21 cellular contexts compared by ENCODE assay signal in genomic region chr1:61279570-61279969, GRCh38.
DNase-seq lines count a peak whose midpoint lies in the region; ATAC-seq and TF ChIP-seq lines count a peak whose summit lies in the region.
"Had no signal": no experiment of that assay in that cellular context is flagged by ENCODE, and none has a peak within 500 bp of the region (broad histone marks: within the 10 kb centered on the region; RNA-seq: fewer than 3 reads in every experiment).

No MANE protein-coding gene starts in this region.

- H3K36me3 Mint-ChIP-seq in natural killer cell: no peaks in the 10 kb centered on the region

- in situ Hi-C loops in HAP-1 (cut with MboI; ENCODE audit: low sequenced_read_pairs): no loop called here

- intact Hi-C loops in right cardiac atrium (cut with DNase I) (no loop called here), natural killer cell (cut with micrococcal nuclease) (no loop called here)

- WGBS in right cardiac atrium: 65% methylated on average over 4 of the region's 4 CpGs

- ATAC-seq in right cardiac atrium: peak in 1 of 2 donors; percentile 34
- no peak for ATAC-seq in GM18519 (IDR thresholded peaks at IDR 0.05; ENCODE audit: low FRiP score, unreplicated experiment)
- no peak for ATAC-seq in natural killer cell
- ATAC-seq in HG03432 (IDR thresholded peaks at IDR 0.05; ENCODE audit: unreplicated experiment): no peak

- H3K27ac ChIP-seq in right cardiac atrium (ENCODE audit: low read length): peak overlapping the region; percentile 88
- H3K27ac ChIP-seq in stomach smooth muscle (ENCODE audit: low read length): peak overlapping the region; percentile 53
- H3K27ac ChIP-seq: spleen had no signal

- H3K36me3 ChIP-seq in HAP-1 (replicated peaks) (0 out of 2 replicates have a peak, but pooled peaks cover 5% of the 10 kb centered on the region), stomach smooth muscle (ENCODE audit: control insufficient read depth in 2 of 2, insufficient read depth in 2 of 2, low read length in 2 of 2) (no peaks in the 10 kb centered on the region)
- H3K36me3 ChIP-seq: spleen had no signal

- H3K4me3 ChIP-seq in HAP-1 (no peak overlapping the region), right cardiac atrium (ENCODE audit: low read length) (no peak overlapping the region), stomach smooth muscle (ENCODE audit: low read length in 2 of 2) (no peak overlapping the region)
- H3K4me3 ChIP-seq: spleen had no signal

- peak; percentile 52 to 71 for DNase-seq in HAP-1 (ENCODE audit: low spot score in 2 of 2)
- peak; percentile 72 for DNase-seq in cerebellum (ENCODE audit: low spot score)
- DNase-seq in right cardiac atrium: peak in 1 of 3 donors; percentile 52
- DNase-seq in natural killer cell: no peak
- no peak for DNase-seq in NCI-H1092 (lab: John Stamatoyannopoulos, UW)
- DNase-seq: activated CD4-positive, alpha-beta T cell treated with anti-CD3 and anti-CD28 coated beads, Interleukin-2, amount 10 ng/mL, durations not matched to agents 7 days and 5 days; activated CD8-positive, alpha-beta memory T cell treated with anti-CD3 and anti-CD28 coated beads, Interleukin-2, amount 50 U/mL, for 4 hours; activated naive CD4-positive, alpha-beta T cell treated with Interleukin-2 at 50 U/mL for 16 hours; endodermal cell; hypothalamus; islet precursor cell; KG1; mammary epithelial cell; MV-4-11; NCI-H2029; NCI-H510A; nephron progenitor cell; spleen had no signal

- H3K27me3 Mint-ChIP-seq in natural killer cell (ENCODE audit: low read depth in 2 of 2): peaks cover 2 to 6% of the 10 kb centered on the region in 2 donors

- peak overlapping the region in 1 of 2 donors; percentile 20 for H3K9ac ChIP-seq in stomach smooth muscle (ENCODE audit: low read length in 2 of 2)

- no peaks in the 10 kb centered on the region for H3K27me3 ChIP-seq in HAP-1 (ENCODE audit: low read depth)
- H3K27me3 ChIP-seq in right cardiac atrium (ENCODE audit: control insufficient read depth, insufficient read depth): no peaks in the 10 kb centered on the region
- no peaks in the 10 kb centered on the region for H3K27me3 ChIP-seq in stomach smooth muscle (ENCODE audit: control insufficient read depth in 1 of 2, insufficient read depth in 2 of 2, low read length in 2 of 2)
- H3K27me3 ChIP-seq: spleen had no signal

- H3K4me1 ChIP-seq in HAP-1 (peaks cover 16% of the 10 kb centered on the region), right cardiac atrium (ENCODE audit: control insufficient read depth, insufficient read depth, low read length) (peaks cover 4% of the 10 kb centered on the region), stomach smooth muscle (ENCODE audit: control insufficient read depth, insufficient read depth, low read length) (peaks cover 9% of the 10 kb centered on the region)

- no peak overlapping the region for H3K4me3 Mint-ChIP-seq in natural killer cell
- H3K4me3 Mint-ChIP-seq: activated CD4-positive, alpha-beta T cell treated with anti-CD3 and anti-CD28 coated beads, Interleukin-2, amount 10 ng/mL, durations not matched to agents 7 days and 5 days; endodermal cell; nephron progenitor cell had no signal

- H3K9me3 Mint-ChIP-seq in natural killer cell: no peaks in the 10 kb centered on the region
- H3K9me3 Mint-ChIP-seq: activated CD4-positive, alpha-beta T cell treated with anti-CD3 and anti-CD28 coated beads, Interleukin-2, amount 10 ng/mL, durations not matched to agents 7 days and 5 days; endodermal cell; nephron progenitor cell had no signal

- no peaks in the 10 kb centered on the region for H3K9me3 ChIP-seq in HAP-1
- no peaks in the 10 kb centered on the region for H3K9me3 ChIP-seq in right cardiac atrium (ENCODE audit: control insufficient read depth, low read length)
- no peaks in the 10 kb centered on the region for H3K9me3 ChIP-seq in stomach smooth muscle (ENCODE audit: control insufficient read depth in 2 of 2, low read length in 2 of 2)
- H3K9me3 ChIP-seq: spleen had no signal

- no peak overlapping the region for H3K27ac Mint-ChIP-seq in natural killer cell
- H3K27ac Mint-ChIP-seq: activated CD4-positive, alpha-beta T cell treated with anti-CD3 and anti-CD28 coated beads, Interleukin-2, amount 10 ng/mL, durations not matched to agents 7 days and 5 days; endodermal cell; nephron progenitor cell had no signal

- no peak for TF ChIP-seq CTCF in natural killer cell (IDR thresholded peaks at IDR 0.05)

- H3K4me1 Mint-ChIP-seq in natural killer cell: no peaks in the 10 kb centered on the region
- H3K4me1 Mint-ChIP-seq: activated CD4-positive, alpha-beta T cell treated with anti-CD3 and anti-CD28 coated beads, Interleukin-2, amount 10 ng/mL, durations not matched to agents 7 days and 5 days had no signal

Comparison
In these comparisons a context has a peak if more than half of its experiments do, and no peak if none do; other contexts are left out.
1. DNase-seq: peak in HAP-1 (2 of 2) and cerebellum (single experiment); none in natural killer cell (single experiment) and NCI-H1092 (single experiment).